In genomic region chr17:42019509-42020404, GRCh38 we compare ENCODE assay signal across 8 cellular contexts. TPM values are rescaled to one million over a fixed set of nuclear protein-coding genes. Genes with fewer than 3 reads are reported as not detected.
A peak's percentile ranks its signal among the peaks of the same experiment; 100 is the strongest.
DNase-seq lines count a peak whose midpoint lies in the region; ATAC-seq and TF ChIP-seq lines count a peak whose summit lies in the region.

Gene NKIRAS2 (plus strand): TSS chr17:42020090. CDS start chr17:42021578, 1,488 bp downstream.

- peak within 1 kb of the TSS; percentile 99 for H3K4me3 Mint-ChIP-seq in activated CD4-positive, alpha-beta T cell treated with anti-CD3 and anti-CD28 coated beads, Interleukin-2, amount 10 ng/mL, durations not matched to agents 24 days and 14 days

- CTCF ChIA-PET in AG04450 (lab: Charles Lee) = interaction anchor here (0.5 to 1.8 kb wide), 22 partner anchors 8 to 292 kb away, joined by 3 to 16 read pairs (median 4); partner anchors contain the start of gene DHX58

- intact Hi-C loops in activated CD4-positive, alpha-beta T cell treated with anti-CD3 and anti-CD28 coated beads, Interleukin-2, amount 10 ng/mL, durations not matched to agents 24 days and 14 days (cut with micrococcal nuclease) = loop anchor here (5.0 kb wide), 1 partner anchor 102 kb away; the partner anchor contains the start of gene ACLY
- intact Hi-C loops in left lung (cut with DNase I) = loop anchor here in 1 of 2 donors (10.0 kb wide), 2 partner anchors 55 to 95 kb away; partner anchors contain the start of genes CNP and DHX58

- H3K27me3 ChIP-seq in AG04450 (ENCODE audit: control insufficient read depth, insufficient read depth, low read length) = no peaks in the 10 kb centered on the region
- H3K27me3 ChIP-seq in left lung = no peaks in the 10 kb centered on the region

- H3K27ac ChIP-seq in AG04450 (ENCODE audit: low read depth, low read length) = peak within 1 kb of the TSS; percentile 61
- peak within 1 kb of the TSS; percentile 83 to 87 for H3K27ac ChIP-seq in coronary artery
- peak within 1 kb of the TSS; percentile 67 to 84 for H3K27ac ChIP-seq in left lung

- ATAC-seq in GM19035 (IDR thresholded peaks at IDR 0.05; ENCODE audit: unreplicated experiment) (peak; percentile 57), HG03460 (IDR thresholded peaks at IDR 0.05; ENCODE audit: unreplicated experiment) (peak; percentile 46), left lung (peak; percentile 82)

- DNase-seq in AG04450 (ENCODE audit: low read depth, low spot score) = peak; percentile 61
- DNase-seq in NCI-H526 (lab: John Stamatoyannopoulos, UW) = peak; percentile 83 to 95
- DNase-seq in activated CD4-positive, alpha-beta T cell treated with anti-CD3 and anti-CD28 coated beads, Interleukin-2, amount 10 ng/mL, durations not matched to agents 24 days and 14 days = peak; percentile 99
- DNase-seq in coronary artery (ENCODE audit: low spot score) = peak; percentile 96
- DNase-seq in left lung = peak; percentile 96 to 100
- peak; percentile 91 for DNase-seq in stimulated activated CD4-positive, alpha-beta T cell treated with anti-CD3 and anti-CD28 coated beads, Interleukin-2, amount 100 ng/mL, for 4 hours (ENCODE audit: low read depth)

- TF ChIP-seq CTCF in AG04450 (IDR thresholded peaks at IDR 0.05; ENCODE audit: low read depth, low read length) (peak; percentile 87), coronary artery (IDR thresholded peaks at IDR 0.05) (peak; percentile 91), left lung (IDR thresholded peaks at IDR 0.05) (peak; percentile 94 to 98)

- peaks cover 34 to 72% of the 10 kb centered on the region in 2 donors for H3K4me1 ChIP-seq in left lung

- H3K27ac Mint-ChIP-seq in activated CD4-positive, alpha-beta T cell treated with anti-CD3 and anti-CD28 coated beads, Interleukin-2, amount 10 ng/mL, durations not matched to agents 24 days and 14 days = peak within 1 kb of the TSS; percentile 85

- POLR2A ChIA-PET in AG04450 (lab: Yijun Ruan, JAX) = interaction anchor here (0.5 to 1.7 kb wide), 5 partner anchors 53 to 331 kb away, joined by 3 to 17 read pairs (median 3); partner anchors contain the start of genes CNP, DHX58 and KAT2A

- peaks cover 47% of the 10 kb centered on the region for H3K4me1 Mint-ChIP-seq in activated CD4-positive, alpha-beta T cell treated with anti-CD3 and anti-CD28 coated beads, Interleukin-2, amount 10 ng/mL, durations not matched to agents 24 days and 14 days

- H3K27me3 Mint-ChIP-seq in activated CD4-positive, alpha-beta T cell treated with anti-CD3 and anti-CD28 coated beads, Interleukin-2, amount 10 ng/mL, durations not matched to agents 24 days and 14 days = no peaks in the 10 kb centered on the region

- peaks cover 0 to 28% of the 10 kb centered on the region in 2 donors for H3K36me3 ChIP-seq in left lung

- H3K4me3 ChIP-seq in AG04450 (ENCODE audit: low read depth, low read length) = peak within 1 kb of the TSS; percentile 88
- peak within 1 kb of the TSS; percentile 86 for H3K4me3 ChIP-seq in coronary artery
- H3K4me3 ChIP-seq in left lung = peak within 1 kb of the TSS; percentile 80 to 89

- H3K36me3 Mint-ChIP-seq in activated CD4-positive, alpha-beta T cell treated with anti-CD3 and anti-CD28 coated beads, Interleukin-2, amount 10 ng/mL, durations not matched to agents 24 days and 14 days (ENCODE audit: low read depth) = peaks cover 29% of the 10 kb centered on the region

- H3K9me3 ChIP-seq in AG04450 (ENCODE audit: control insufficient read depth, insufficient read depth, low read length) (peaks cover 4% of the 10 kb centered on the region; the same call in 1 of the 2 replicates), left lung (no peaks in the 10 kb centered on the region)

- H3K9me3 Mint-ChIP-seq in activated CD4-positive, alpha-beta T cell treated with anti-CD3 and anti-CD28 coated beads, Interleukin-2, amount 10 ng/mL, durations not matched to agents 24 days and 14 days = peaks cover 4% of the 10 kb centered on the region

RNA-seq across cellular contexts. Expression of gene NKIRAS2, which starts in this region (rescaled TPM):
- 46.5 and 51.3 TPM in 2 replicates for polyA plus RNA-seq in AG04450 (2011; rRNA removed)
- 28.8 and 37.3 TPM in 2 replicates for polyA minus RNA-seq in AG04450 (2011; rRNA and poly(A)+ RNA removed)
- 29.5 and 30.3 TPM in 2 replicates for total RNA-seq in activated CD4-positive, alpha-beta T cell treated with anti-CD3 and anti-CD28 coated beads, Interleukin-2, amount 10 ng/mL, durations not matched to agents 24 days and 14 days
- 10 to 100 TPM; 29.6 to 32.3 TPM for total RNA-seq in left lung

Comparison
In these comparisons a context has a peak if more than half of its experiments do, and no peak if none do; other contexts are left out.
1. Peak in every context shown above with its lines: DNase-seq, ATAC-seq, H3K4me3 ChIP-seq and H3K27ac ChIP-seq.